1 cellular context compared by ENCODE assay signal in the genomic region with DNA sequence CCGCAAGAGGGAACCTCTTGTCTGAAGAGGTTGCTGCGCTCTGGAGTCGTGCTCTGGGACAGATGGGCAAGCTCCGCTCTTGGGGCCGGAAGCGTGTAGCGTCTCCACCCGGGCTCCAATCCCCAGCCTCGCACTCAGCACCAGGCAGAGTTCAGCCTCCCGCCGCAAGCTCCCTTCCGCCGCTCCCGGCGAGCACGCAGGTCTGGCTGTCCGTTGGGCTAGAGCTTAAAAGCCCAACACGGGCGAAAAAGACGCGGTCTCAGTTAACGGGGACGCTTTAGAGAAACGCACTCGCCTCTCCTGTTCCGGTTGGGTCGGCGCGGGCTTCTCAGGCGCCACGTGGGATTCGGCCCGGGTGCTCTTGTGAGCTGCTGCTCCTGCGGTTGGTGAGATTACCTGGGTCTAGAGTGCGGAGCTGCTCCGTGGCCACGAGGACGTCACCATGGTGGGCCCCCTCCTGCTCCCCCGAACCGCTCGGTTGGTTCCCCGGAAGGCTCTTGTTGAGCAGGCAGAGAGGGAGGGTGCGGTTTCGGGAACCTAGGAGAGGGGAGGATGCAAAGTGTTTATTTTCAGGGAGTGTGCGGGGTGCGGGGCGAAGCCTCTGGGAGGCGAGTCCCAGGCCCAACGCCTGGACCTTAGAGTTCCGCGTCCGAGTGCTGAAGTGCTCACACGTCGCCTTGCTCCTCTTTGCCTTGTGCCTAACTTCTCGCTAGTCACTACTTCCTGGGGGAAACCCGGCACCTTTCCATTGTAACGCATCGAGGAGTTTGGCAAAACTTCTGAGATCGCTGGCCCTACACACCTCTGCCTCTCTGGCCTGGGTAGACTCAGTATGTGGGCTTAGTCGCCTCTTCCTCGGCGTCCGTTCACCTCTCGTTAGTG.
TF ChIP-seq lines count a peak whose summit lies in the region.

A gene (plus strand): TSS at position 331 of the 882 bp plus-strand sequence. CDS start 112 bp downstream, at position 443.

TF ChIP-seq in HepG2, 621 proteins besides CTCF, POLR2A, EP300 and RAD21 (continued from another document and continues in another):
- TF ChIP-seq, protein P1, sequence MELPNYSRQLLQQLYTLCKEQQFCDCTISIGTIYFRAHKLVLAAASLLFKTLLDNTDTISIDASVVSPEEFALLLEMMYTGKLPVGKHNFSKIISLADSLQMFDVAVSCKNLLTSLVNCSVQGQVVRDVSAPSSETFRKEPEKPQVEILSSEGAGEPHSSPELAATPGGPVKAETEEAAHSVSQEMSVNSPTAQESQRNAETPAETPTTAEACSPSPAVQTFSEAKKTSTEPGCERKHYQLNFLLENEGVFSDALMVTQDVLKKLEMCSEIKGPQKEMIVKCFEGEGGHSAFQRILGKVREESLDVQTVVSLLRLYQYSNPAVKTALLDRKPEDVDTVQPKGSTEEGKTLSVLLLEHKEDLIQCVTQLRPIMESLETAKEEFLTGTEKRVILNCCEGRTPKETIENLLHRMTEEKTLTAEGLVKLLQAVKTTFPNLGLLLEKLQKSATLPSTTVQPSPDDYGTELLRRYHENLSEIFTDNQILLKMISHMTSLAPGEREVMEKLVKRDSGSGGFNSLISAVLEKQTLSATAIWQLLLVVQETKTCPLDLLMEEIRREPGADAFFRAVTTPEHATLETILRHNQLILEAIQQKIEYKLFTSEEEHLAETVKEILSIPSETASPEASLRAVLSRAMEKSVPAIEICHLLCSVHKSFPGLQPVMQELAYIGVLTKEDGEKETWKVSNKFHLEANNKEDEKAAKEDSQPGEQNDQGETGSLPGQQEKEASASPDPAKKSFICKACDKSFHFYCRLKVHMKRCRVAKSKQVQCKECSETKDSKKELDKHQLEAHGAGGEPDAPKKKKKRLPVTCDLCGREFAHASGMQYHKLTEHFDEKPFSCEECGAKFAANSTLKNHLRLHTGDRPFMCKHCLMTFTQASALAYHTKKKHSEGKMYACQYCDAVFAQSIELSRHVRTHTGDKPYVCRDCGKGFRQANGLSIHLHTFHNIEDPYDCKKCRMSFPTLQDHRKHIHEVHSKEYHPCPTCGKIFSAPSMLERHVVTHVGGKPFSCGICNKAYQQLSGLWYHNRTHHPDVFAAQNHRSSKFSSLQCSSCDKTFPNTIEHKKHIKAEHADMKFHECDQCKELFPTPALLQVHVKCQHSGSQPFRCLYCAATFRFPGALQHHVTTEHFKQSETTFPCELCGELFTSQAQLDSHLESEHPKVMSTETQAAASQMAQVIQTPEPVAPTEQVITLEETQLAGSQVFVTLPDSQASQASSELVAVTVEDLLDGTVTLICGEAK (IDR thresholded peaks at IDR 0.05): peak; percentile 88
- TF ChIP-seq, protein P1 (CRISPR knock-in tag; IDR thresholded peaks at IDR 0.05): peak; percentile 87
- TF ChIP-seq ZNF569 (CRISPR knock-in tag; IDR thresholded peaks at IDR 0.05; ENCODE audit: borderline replicate concordance) (no peak), NRL (CRISPR knock-in tag; IDR thresholded peaks at IDR 0.05; ENCODE audit: borderline replicate concordance) (peak; percentile 90), ZNF678 (CRISPR knock-in tag; IDR thresholded peaks at IDR 0.05) (peak; percentile 74; the same call in 1 of the 2 replicates), ARNTL (CRISPR knock-in tag; IDR thresholded peaks at IDR 0.05) (peak; percentile 73), ZNF234 (CRISPR knock-in tag; conservative IDR thresholded peaks at IDR 0.05) (no peak), ZNF879 (CRISPR knock-in tag; IDR thresholded peaks at IDR 0.05) (peak; percentile 94), HOXA3 (CRISPR knock-in tag; IDR thresholded peaks at IDR 0.05) (peak; percentile 90), SMAD9 (CRISPR knock-in tag; IDR thresholded peaks at IDR 0.05) (no peak), ZNF136 (CRISPR knock-in tag; IDR thresholded peaks at IDR 0.05; ENCODE audit: low read depth) (no peak; the same call in 1 of the 2 replicates), PAWR (CRISPR knock-in tag; IDR thresholded peaks at IDR 0.05; ENCODE audit: borderline replicate concordance) (no peak), ZBTB7A (CRISPR knock-in tag; IDR thresholded peaks at IDR 0.05) (peak; percentile 61; the same call in 1 of the 2 replicates)
- TF ChIP-seq, protein P2, sequence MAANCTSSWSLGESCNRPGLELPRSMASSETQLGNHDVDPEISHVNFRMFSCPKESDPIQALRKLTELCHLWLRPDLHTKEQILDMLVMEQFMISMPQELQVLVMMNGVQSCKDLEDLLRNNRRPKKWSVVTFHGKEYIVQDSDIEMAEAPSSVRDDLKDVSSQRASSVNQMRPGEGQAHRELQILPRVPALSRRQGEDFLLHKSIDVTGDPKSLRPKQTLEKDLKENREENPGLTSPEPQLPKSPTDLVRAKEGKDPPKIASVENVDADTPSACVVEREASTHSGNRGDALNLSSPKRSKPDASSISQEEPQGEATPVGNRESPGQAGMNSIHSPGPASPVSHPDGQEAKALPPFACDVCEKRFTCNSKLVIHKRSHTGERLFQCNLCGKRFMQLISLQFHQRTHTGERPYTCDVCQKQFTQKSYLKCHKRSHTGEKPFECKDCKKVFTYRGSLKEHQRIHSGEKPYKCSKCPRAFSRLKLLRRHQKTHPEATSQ (CRISPR knock-in tag; IDR thresholded peaks at IDR 0.05; ENCODE audit: borderline replicate concordance): peak; percentile 69; the same call in 1 of the 2 replicates
- TF ChIP-seq, protein P3, sequence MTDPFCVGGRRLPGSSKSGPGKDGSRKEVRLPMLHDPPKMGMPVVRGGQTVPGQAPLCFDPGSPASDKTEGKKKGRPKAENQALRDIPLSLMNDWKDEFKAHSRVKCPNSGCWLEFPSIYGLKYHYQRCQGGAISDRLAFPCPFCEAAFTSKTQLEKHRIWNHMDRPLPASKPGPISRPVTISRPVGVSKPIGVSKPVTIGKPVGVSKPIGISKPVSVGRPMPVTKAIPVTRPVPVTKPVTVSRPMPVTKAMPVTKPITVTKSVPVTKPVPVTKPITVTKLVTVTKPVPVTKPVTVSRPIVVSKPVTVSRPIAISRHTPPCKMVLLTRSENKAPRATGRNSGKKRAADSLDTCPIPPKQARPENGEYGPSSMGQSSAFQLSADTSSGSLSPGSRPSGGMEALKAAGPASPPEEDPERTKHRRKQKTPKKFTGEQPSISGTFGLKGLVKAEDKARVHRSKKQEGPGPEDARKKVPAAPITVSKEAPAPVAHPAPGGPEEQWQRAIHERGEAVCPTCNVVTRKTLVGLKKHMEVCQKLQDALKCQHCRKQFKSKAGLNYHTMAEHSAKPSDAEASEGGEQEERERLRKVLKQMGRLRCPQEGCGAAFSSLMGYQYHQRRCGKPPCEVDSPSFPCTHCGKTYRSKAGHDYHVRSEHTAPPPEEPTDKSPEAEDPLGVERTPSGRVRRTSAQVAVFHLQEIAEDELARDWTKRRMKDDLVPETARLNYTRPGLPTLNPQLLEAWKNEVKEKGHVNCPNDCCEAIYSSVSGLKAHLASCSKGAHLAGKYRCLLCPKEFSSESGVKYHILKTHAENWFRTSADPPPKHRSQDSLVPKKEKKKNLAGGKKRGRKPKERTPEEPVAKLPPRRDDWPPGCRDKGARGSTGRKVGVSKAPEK (CRISPR knock-in tag; IDR thresholded peaks at IDR 0.05; ENCODE audit: borderline replicate concordance): peak; percentile 91; the same call in 1 of the 2 replicates
- TF ChIP-seq, protein P4, sequence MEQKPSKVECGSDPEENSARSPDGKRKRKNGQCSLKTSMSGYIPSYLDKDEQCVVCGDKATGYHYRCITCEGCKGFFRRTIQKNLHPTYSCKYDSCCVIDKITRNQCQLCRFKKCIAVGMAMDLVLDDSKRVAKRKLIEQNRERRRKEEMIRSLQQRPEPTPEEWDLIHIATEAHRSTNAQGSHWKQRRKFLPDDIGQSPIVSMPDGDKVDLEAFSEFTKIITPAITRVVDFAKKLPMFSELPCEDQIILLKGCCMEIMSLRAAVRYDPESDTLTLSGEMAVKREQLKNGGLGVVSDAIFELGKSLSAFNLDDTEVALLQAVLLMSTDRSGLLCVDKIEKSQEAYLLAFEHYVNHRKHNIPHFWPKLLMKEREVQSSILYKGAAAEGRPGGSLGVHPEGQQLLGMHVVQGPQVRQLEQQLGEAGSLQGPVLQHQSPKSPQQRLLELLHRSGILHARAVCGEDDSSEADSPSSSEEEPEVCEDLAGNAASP (CRISPR knock-in tag; IDR thresholded peaks at IDR 0.05; ENCODE audit: borderline replicate concordance): peak; percentile 74
- TF ChIP-seq, protein P5, sequence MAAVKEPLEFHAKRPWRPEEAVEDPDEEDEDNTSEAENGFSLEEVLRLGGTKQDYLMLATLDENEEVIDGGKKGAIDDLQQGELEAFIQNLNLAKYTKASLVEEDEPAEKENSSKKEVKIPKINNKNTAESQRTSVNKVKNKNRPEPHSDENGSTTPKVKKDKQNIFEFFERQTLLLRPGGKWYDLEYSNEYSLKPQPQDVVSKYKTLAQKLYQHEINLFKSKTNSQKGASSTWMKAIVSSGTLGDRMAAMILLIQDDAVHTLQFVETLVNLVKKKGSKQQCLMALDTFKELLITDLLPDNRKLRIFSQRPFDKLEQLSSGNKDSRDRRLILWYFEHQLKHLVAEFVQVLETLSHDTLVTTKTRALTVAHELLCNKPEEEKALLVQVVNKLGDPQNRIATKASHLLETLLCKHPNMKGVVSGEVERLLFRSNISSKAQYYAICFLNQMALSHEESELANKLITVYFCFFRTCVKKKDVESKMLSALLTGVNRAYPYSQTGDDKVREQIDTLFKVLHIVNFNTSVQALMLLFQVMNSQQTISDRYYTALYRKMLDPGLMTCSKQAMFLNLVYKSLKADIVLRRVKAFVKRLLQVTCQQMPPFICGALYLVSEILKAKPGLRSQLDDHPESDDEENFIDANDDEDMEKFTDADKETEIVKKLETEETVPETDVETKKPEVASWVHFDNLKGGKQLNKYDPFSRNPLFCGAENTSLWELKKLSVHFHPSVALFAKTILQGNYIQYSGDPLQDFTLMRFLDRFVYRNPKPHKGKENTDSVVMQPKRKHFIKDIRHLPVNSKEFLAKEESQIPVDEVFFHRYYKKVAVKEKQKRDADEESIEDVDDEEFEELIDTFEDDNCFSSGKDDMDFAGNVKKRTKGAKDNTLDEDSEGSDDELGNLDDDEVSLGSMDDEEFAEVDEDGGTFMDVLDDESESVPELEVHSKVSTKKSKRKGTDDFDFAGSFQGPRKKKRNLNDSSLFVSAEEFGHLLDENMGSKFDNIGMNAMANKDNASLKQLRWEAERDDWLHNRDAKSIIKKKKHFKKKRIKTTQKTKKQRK (IDR thresholded peaks at IDR 0.05; ENCODE audit: low read length): no peak
- TF ChIP-seq, protein P6, sequence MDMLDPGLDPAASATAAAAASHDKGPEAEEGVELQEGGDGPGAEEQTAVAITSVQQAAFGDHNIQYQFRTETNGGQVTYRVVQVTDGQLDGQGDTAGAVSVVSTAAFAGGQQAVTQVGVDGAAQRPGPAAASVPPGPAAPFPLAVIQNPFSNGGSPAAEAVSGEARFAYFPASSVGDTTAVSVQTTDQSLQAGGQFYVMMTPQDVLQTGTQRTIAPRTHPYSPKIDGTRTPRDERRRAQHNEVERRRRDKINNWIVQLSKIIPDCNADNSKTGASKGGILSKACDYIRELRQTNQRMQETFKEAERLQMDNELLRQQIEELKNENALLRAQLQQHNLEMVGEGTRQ (IDR thresholded peaks at IDR 0.05; ENCODE audit: low read depth, low read length): peak; percentile 19; the same call in 1 of the 2 replicates
- TF ChIP-seq, protein P6 (CRISPR knock-in tag; IDR thresholded peaks at IDR 0.05; ENCODE audit: borderline replicate concordance): peak; percentile 70; the same call in 1 of the 2 replicates
- TF ChIP-seq, protein P7, sequence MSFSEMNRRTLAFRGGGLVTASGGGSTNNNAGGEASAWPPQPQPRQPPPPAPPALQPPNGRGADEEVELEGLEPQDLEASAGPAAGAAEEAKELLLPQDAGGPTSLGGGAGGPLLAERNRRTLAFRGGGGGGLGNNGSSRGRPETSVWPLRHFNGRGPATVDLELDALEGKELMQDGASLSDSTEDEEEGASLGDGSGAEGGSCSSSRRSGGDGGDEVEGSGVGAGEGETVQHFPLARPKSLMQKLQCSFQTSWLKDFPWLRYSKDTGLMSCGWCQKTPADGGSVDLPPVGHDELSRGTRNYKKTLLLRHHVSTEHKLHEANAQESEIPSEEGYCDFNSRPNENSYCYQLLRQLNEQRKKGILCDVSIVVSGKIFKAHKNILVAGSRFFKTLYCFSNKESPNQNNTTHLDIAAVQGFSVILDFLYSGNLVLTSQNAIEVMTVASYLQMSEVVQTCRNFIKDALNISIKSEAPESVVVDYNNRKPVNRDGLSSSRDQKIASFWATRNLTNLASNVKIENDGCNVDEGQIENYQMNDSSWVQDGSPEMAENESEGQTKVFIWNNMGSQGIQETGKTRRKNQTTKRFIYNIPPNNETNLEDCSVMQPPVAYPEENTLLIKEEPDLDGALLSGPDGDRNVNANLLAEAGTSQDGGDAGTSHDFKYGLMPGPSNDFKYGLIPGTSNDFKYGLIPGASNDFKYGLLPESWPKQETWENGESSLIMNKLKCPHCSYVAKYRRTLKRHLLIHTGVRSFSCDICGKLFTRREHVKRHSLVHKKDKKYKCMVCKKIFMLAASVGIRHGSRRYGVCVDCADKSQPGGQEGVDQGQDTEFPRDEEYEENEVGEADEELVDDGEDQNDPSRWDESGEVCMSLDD (CRISPR knock-in tag; IDR thresholded peaks at IDR 0.05; ENCODE audit: borderline replicate concordance): peak; percentile 90
